In genomic region chr10:60032723-60033122, GRCh38 we compare ENCODE assay signal across 8 cellular contexts.
DNase-seq lines count a peak whose midpoint lies in the region; ATAC-seq, FAIRE-seq and TF ChIP-seq lines count a peak whose summit lies in the region.

No MANE protein-coding gene starts in this region.

- peak; percentile 35 to 67 for DNase-seq in A549 (ENCODE audit: low read depth in 1 of 2, low spot score in 1 of 2)
- peak; percentile 71 for DNase-seq in NCI-H510A treated with DMSO at 0.1 percent for 48 hours (lab: John Stamatoyannopoulos, UW)
- no peak for DNase-seq in activated T-cell treated with anti-CD3 and anti-CD28 coated beads, Interleukin-2, amount 50 U/mL, for 24 hours
- DNase-seq in head of caudate nucleus = peak in 31 of 42 donors; percentile 30 to 78 (median 45)
- peak; percentile 67 to 81 for DNase-seq in gastrocnemius medialis
- no peak for DNase-seq in NCI-H524 treated with DMSO at 0.1 percent for 48 hours (lab: John Stamatoyannopoulos, UW)

- H3K27me3 ChIP-seq in gastrocnemius medialis = no peaks in the 10 kb centered on the region

- intact Hi-C loops in head of caudate nucleus (cut with DNase I) (loop anchor here (10.0 kb wide), 1 partner anchor 408 kb away; no protein-coding TSS in a partner anchor), gastrocnemius medialis (cut with DNase I; ENCODE audit: low total_unique reads) (loop anchor here (1.0 to 10.0 kb wide), 7 partner anchors 126 to 788 kb away; partner anchors contain the start of gene CCDC6)

- peak; percentile 92 for FAIRE-seq in A549 (lab: Jason Lieb, UNC)

- no peak overlapping the region for H3K4me2 ChIP-seq in A549

- no peaks in the 10 kb centered on the region for H3K27me3 Mint-ChIP-seq in activated T-cell treated with anti-CD3 and anti-CD28 coated beads, Interleukin-2, amount 50 U/mL, for 24 hours

- TF ChIP-seq CTCF in A549 (IDR thresholded peaks at IDR 0.05) (peak; percentile 62), GM12874 (IDR thresholded peaks at IDR 0.05; ENCODE audit: insufficient read depth, low read depth, low read length) (peak; percentile 47), gastrocnemius medialis (IDR thresholded peaks at IDR 0.05 in 4 of 5, conservative IDR thresholded peaks at IDR 0.05 in 1 of 5) (peak; percentile 40 to 65 (median 53))

- POLR2A ChIA-PET in A549 (lab: Yijun Ruan, JAX) = no interaction called here

- no peak for TF ChIP-seq POLR2A in A549 (IDR thresholded peaks at IDR 0.05; ENCODE audit: low read length)
- TF ChIP-seq POLR2A in gastrocnemius medialis (IDR thresholded peaks at IDR 0.05) = no peak

- H3K4me1 ChIP-seq in A549 (no peaks in the 10 kb centered on the region), gastrocnemius medialis (peaks cover 16 to 24% of the 10 kb centered on the region in 2 donors)

- TF ChIP-seq EP300 in A549 (IDR thresholded peaks at IDR 0.05) = no peak

- CTCF ChIA-PET in A549 (lab: Yijun Ruan, JAX) = interaction anchor here (1.0 to 1.4 kb wide), 5 partner anchors 8 to 409 kb away, joined by 3 to 10 read pairs (median 5); no protein-coding TSS in a partner anchor

- H3K4me3 Mint-ChIP-seq in activated T-cell treated with anti-CD3 and anti-CD28 coated beads, Interleukin-2, amount 50 U/mL, for 24 hours = no peak overlapping the region

- no peaks in the 10 kb centered on the region for H3K36me3 ChIP-seq in gastrocnemius medialis

- ATAC-seq in A549 (peak; percentile 66 to 82; a peak in 4 of 6 replicates), HG03039 (IDR thresholded peaks at IDR 0.05; ENCODE audit: unreplicated experiment) (peak; percentile 51), gastrocnemius medialis (peak; percentile 91 to 96)

- in situ Hi-C loops in gastrocnemius medialis (cut with MboI; ENCODE audit: low sequenced_read_pairs in 4 of 4) = loop anchor here (5.0 to 25.0 kb wide), 5 partner anchors 170 to 795 kb away; no protein-coding TSS in a partner anchor

- H3K27ac ChIP-seq in A549 (no peak overlapping the region), gastrocnemius medialis (peak overlapping the region; percentile 83 to 93 (median 87))

- no peaks in the 10 kb centered on the region for H3K9me3 ChIP-seq in A549
- H3K9me3 ChIP-seq in gastrocnemius medialis = no peaks in the 10 kb centered on the region

- peaks cover 8% of the 10 kb centered on the region for H3K4me1 Mint-ChIP-seq in activated T-cell treated with anti-CD3 and anti-CD28 coated beads, Interleukin-2, amount 50 U/mL, for 24 hours (ENCODE audit: low read depth)

- peak overlapping the region; percentile 22 for H3K27ac Mint-ChIP-seq in activated T-cell treated with anti-CD3 and anti-CD28 coated beads, Interleukin-2, amount 50 U/mL, for 24 hours

- 0% methylated on average over 1 of the region's 1 CpG for WGBS in A549 (ENCODE audit: missing lambda C conversion rate)

- TF ChIP-seq RAD21 in A549 (conservative IDR thresholded peaks at IDR 0.05 in 1 of 2, IDR thresholded peaks at IDR 0.05 in 1 of 2) = peak; percentile 81

- H3K9me3 Mint-ChIP-seq in activated T-cell treated with anti-CD3 and anti-CD28 coated beads, Interleukin-2, amount 50 U/mL, for 24 hours = no peaks in the 10 kb centered on the region

- peaks cover 29% of the 10 kb centered on the region for H3K36me3 Mint-ChIP-seq in activated T-cell treated with anti-CD3 and anti-CD28 coated beads, Interleukin-2, amount 50 U/mL, for 24 hours (ENCODE audit: low read depth)

- H3K4me3 ChIP-seq in A549 = no peak overlapping the region
- H3K4me3 ChIP-seq in gastrocnemius medialis = no peak overlapping the region

TF ChIP-seq in A549, 52 proteins besides CTCF, POLR2A, EP300 and RAD21:
- peak; percentile 72 for TF ChIP-seq SMC3 (IDR thresholded peaks at IDR 0.05)
- TF ChIP-seq MAZ (IDR thresholded peaks at IDR 0.05; ENCODE audit: borderline replicate concordance, low read depth, low read length) = no peak
- TF ChIP-seq FOSL2 (IDR thresholded peaks at IDR 0.05) = no peak
- 0 out of 2 replicates have a peak, but pooled peaks have one; percentile 17 for TF ChIP-seq FOSL2 (CRISPR knock-in tag; IDR thresholded peaks at IDR 0.05)
TF ChIP-seq in A549: peak in this region for 2.

Comparison
In these comparisons a context has a peak if more than half of its experiments do, and no peak if none do; other contexts are left out.
1. DNase-seq: peak in A549 (2 of 2), NCI-H510A treated with DMSO at 0.1 percent for 48 hours (single experiment), head of caudate nucleus (31 of 42) and gastrocnemius medialis (2 of 2); none in activated T-cell treated with anti-CD3 and anti-CD28 coated beads, Interleukin-2, amount 50 U/mL, for 24 hours (single experiment) and NCI-H524 treated with DMSO at 0.1 percent for 48 hours (single experiment).
2. H3K27ac ChIP-seq: peak in gastrocnemius medialis (4 of 4); none in A549 (0 of 2).
3. Peak in every context shown above with its lines, with median percentiles within 50 percentile points of each other: ATAC-seq and CTCF ChIP-seq.